8 cellular contexts compared by ENCODE assay signal in the genomic region with DNA sequence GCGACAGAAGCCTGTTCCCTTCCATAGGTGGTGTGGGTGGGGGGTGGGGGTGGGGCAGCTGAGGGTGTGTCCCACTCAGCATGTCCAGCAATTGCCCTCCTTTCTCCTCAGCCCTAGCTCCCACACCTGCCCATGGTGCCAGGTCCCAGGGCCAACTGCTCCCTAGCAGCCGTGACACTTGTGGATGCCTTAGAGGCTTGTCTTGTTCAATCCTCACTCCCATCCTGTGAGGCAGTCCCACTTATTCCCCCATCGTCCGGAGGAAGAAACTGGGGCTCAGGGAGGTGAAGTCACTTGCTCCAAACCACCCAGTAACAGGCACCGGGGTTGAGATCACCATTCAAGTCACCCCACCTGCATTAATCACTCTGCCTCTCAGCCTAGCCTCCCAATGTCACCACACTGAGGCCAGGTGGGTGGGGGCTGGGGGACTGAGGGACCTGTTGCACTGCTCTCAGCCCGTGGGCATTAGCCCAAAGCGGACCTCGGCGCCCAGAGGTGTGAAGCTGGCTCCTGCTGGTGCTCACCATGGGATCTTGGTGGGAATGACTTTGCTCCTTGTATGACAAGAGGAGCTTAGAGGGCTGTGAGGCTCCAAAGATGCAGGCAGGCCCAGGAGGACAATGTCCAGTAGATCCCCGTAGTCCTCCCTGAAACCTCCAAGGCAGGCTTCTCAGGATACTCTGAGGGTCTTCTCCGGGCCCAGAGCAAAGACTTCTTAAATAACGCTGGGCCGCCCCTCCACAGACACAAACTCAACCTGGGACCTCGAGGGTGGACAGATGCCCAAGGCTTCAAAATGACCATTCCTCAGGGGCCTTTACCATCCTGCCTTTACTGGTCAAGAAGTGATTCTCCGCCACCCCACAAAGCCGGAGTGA. TPM values are rescaled to one million over a fixed set of nuclear protein-coding genes. Genes with fewer than 3 reads are reported as not detected.
DNase-seq lines count a peak whose midpoint lies in the region; ATAC-seq and TF ChIP-seq lines count a peak whose summit lies in the region.

No MANE protein-coding gene starts in this region.

- no peak for ATAC-seq in naive thymus-derived CD8-positive, alpha-beta T cell
- no peak for ATAC-seq in GM21723 (IDR thresholded peaks at IDR 0.05; ENCODE audit: unreplicated experiment)
- ATAC-seq in GM21367 (IDR thresholded peaks at IDR 0.05; ENCODE audit: unreplicated experiment) = no peak
- ATAC-seq in GM18505 (IDR thresholded peaks at IDR 0.05; ENCODE audit: unreplicated experiment) = no peak

- no peak for TF ChIP-seq POLR2A in GM18505 (IDR thresholded peaks at IDR 0.05; ENCODE audit: borderline replicate concordance, extremely low read depth, insufficient read depth, insufficient read length)

- H3K4me1 Mint-ChIP-seq in IgD-negative memory B cell (peaks cover 12 to 21% (median 13%) of the 10 kb centered on the region in 3 donors), chondrocyte (ENCODE audit: low read depth) (peaks cover 37% of the 10 kb centered on the region)
- peaks cover 13 to 23% (median 18%) of the 10 kb centered on the region in 4 donors for H3K4me1 Mint-ChIP-seq in naive thymus-derived CD8-positive, alpha-beta T cell

- H3K36me3 Mint-ChIP-seq in IgD-negative memory B cell = no peaks in the 10 kb centered on the region
- H3K36me3 Mint-ChIP-seq in chondrocyte (ENCODE audit: low read depth) = peaks cover 7% of the 10 kb centered on the region
- no peaks in the 10 kb centered on the region for H3K36me3 Mint-ChIP-seq in naive thymus-derived CD8-positive, alpha-beta T cell

- H3K27me3 Mint-ChIP-seq in IgD-negative memory B cell (no peaks in the 10 kb centered on the region), chondrocyte (ENCODE audit: low read depth) (no peaks in the 10 kb centered on the region)
- no peaks in the 10 kb centered on the region for H3K27me3 Mint-ChIP-seq in naive thymus-derived CD8-positive, alpha-beta T cell

- TF ChIP-seq CTCF in AG10803 (conservative IDR thresholded peaks at IDR 0.05; ENCODE audit: low read length) (no peak), chondrocyte (IDR thresholded peaks at IDR 0.05) (no peak)

- DNase-seq in AG10803 (ENCODE audit: low read depth) (no peak), chondrocyte (ENCODE audit: low spot score) (no peak), NK-92 (lab: John Stamatoyannopoulos, UW; ENCODE audit: unreplicated experiment) (no peak)
- peak in 1 of 10 donors; percentile 17 for DNase-seq in naive thymus-derived CD8-positive, alpha-beta T cell

- H3K4me3 Mint-ChIP-seq in IgD-negative memory B cell (peak overlapping the region; percentile 60 to 92 (median 76)), chondrocyte (ENCODE audit: unreplicated experiment) (peak overlapping the region; percentile 82)
- peak overlapping the region in 7 of 10 donors; percentile 42 to 77 (median 61) for H3K4me3 Mint-ChIP-seq in naive thymus-derived CD8-positive, alpha-beta T cell

- no peaks in the 10 kb centered on the region for H3K9me3 Mint-ChIP-seq in IgD-negative memory B cell
- H3K9me3 Mint-ChIP-seq in chondrocyte (ENCODE audit: low read depth) = no peaks in the 10 kb centered on the region
- no peaks in the 10 kb centered on the region for H3K9me3 Mint-ChIP-seq in naive thymus-derived CD8-positive, alpha-beta T cell

- POLR2A ChIA-PET in naive thymus-derived CD8-positive, alpha-beta T cell (lab: Charles Lee) = no interaction called here

- peak overlapping the region; percentile 66 for H3K4me3 ChIP-seq in AG10803 (ENCODE audit: low read length)

- peak overlapping the region in 1 of 3 donors; percentile 92 for H3K27ac Mint-ChIP-seq in IgD-negative memory B cell
- peak overlapping the region; percentile 74 for H3K27ac Mint-ChIP-seq in chondrocyte (ENCODE audit: unreplicated experiment)
- peak overlapping the region in 4 of 10 donors; percentile 22 to 79 (median 36) for H3K27ac Mint-ChIP-seq in naive thymus-derived CD8-positive, alpha-beta T cell

RNA-seq across cellular contexts. Expression of gene NT5DC2, which starts 1.8 kb away (rescaled TPM):
- polyA plus RNA-seq in IgD-negative memory B cell = 1.4 TPM
- 283 to 309 TPM (median 298 TPM) in 3 replicates for total RNA-seq in chondrocyte
- 1 to 10 TPM; 2.3 to 3.5 TPM for total RNA-seq in naive thymus-derived CD8-positive, alpha-beta T cell
- polyA plus RNA-seq in naive thymus-derived CD8-positive, alpha-beta T cell = under 1 TPM in 2 of 3 donors, not detected in 1; 0.28 to 0.34 TPM

RNA-seq across cellular contexts. Expression of gene UQCC5, which starts 4.5 kb away (rescaled TPM):
- 23.7 TPM for polyA plus RNA-seq in IgD-negative memory B cell
- total RNA-seq in chondrocyte = 13.7 to 30.4 TPM (median 16.9 TPM) in 3 replicates
- 10 to 100 TPM in 1 of 2 experiments, 1 to 10 TPM in 1; 9.7 to 13.4 TPM for total RNA-seq in naive thymus-derived CD8-positive, alpha-beta T cell
- polyA plus RNA-seq in naive thymus-derived CD8-positive, alpha-beta T cell = 10 to 100 TPM; 29.1 to 35.1 (median 29.4) TPM

RNA-seq across cellular contexts. Expression of gene STAB1, which starts 36.7 kb away (rescaled TPM):
- not detected for polyA plus RNA-seq in IgD-negative memory B cell
- total RNA-seq in chondrocyte = not detected in 3 replicates
- total RNA-seq in naive thymus-derived CD8-positive, alpha-beta T cell = 1 to 10 TPM; 6.1 to 9.8 TPM
- not detected for polyA plus RNA-seq in naive thymus-derived CD8-positive, alpha-beta T cell

Comparison
In these comparisons a context has a peak if more than half of its experiments do, and no peak if none do; other contexts are left out.
1. RNA of gene NT5DC2, which starts 1.8 kb away (total RNA-seq): 283 to 309 TPM in chondrocyte; 2.3 to 3.5 TPM in naive thymus-derived CD8-positive, alpha-beta T cell; every median in the first group is over 10 times any median in the second.
2. Peak in every context shown above with its lines, with median percentiles within 50 percentile points of each other: H3K4me3 Mint-ChIP-seq.